ENCODE assay signal across 17 cellular contexts in genomic region chr1:94438692-94439276, GRCh38. TPM values are rescaled to one million over a fixed set of nuclear protein-coding genes. Genes with fewer than 3 reads are reported as not detected.
A peak's percentile ranks its signal among the peaks of the same experiment; 100 is the strongest.
DNase-seq lines count a peak whose midpoint lies in the region; ATAC-seq and TF ChIP-seq lines count a peak whose summit lies in the region.
"Had no signal": no experiment of that assay in that cellular context is flagged by ENCODE, and none has a peak within 500 bp of the region (broad histone marks: within the 10 kb centered on the region; RNA-seq: fewer than 3 reads in every experiment).

No MANE protein-coding gene starts in this region.

- no peak for TF ChIP-seq RAD21 in liver (IDR thresholded peaks at IDR 0.05)

- H3K9me3 Mint-ChIP-seq in activated naive CD4-positive, alpha-beta T cell treated with anti-CD3 and anti-CD28 coated beads, Interleukin-2, amount 10 ng/mL, durations not matched to agents 7 days and 5 days = peaks cover 20% of the 10 kb centered on the region

- H3K4me3 ChIP-seq in BJ (ENCODE audit: low read depth, low read length) (no peak overlapping the region), liver (ENCODE audit: low read depth in 1 of 3, low read length in 3 of 3) (no peak overlapping the region)
- H3K4me3 ChIP-seq: MG63 had no signal

- no peak for ATAC-seq in Right ventricle myocardium superior (ENCODE audit: poor library complexity)
- ATAC-seq: CD8-positive, alpha-beta T cell; esophagus mucosa had no signal

- no peak overlapping the region for H3K9ac ChIP-seq in liver (ENCODE audit: low read depth in 1 of 2, low read length in 2 of 2)

- H3K4me1 ChIP-seq in liver (ENCODE audit: control insufficient read depth in 4 of 4, insufficient read depth in 4 of 4, low read length in 3 of 4) = peaks cover 11 to 14% (median 11%) of the 10 kb centered on the region in 4 donors

- TF ChIP-seq CTCF in BJ (IDR thresholded peaks at IDR 0.05; ENCODE audit: insufficient read depth, low read depth, low read length) = no peak
- no peak for TF ChIP-seq CTCF in liver (IDR thresholded peaks at IDR 0.05; ENCODE audit: low read depth, low read length, missing input control)

- H3K27ac Mint-ChIP-seq in activated naive CD4-positive, alpha-beta T cell treated with anti-CD3 and anti-CD28 coated beads, Interleukin-2, amount 10 ng/mL, durations not matched to agents 7 days and 5 days = no peak overlapping the region
- H3K27ac Mint-ChIP-seq: activated naive CD4-positive, alpha-beta T cell treated with anti-CD3 and anti-CD28 coated beads, Interleukin-2, amount 50 U/mL, for 24 hours; activated T-cell treated with anti-CD3 and anti-CD28 coated beads, Interleukin-2, amount 50 U/mL, for 24 hours; CD8-positive, alpha-beta T cell had no signal

- no peak overlapping the region for H3K4me3 Mint-ChIP-seq in activated naive CD4-positive, alpha-beta T cell treated with anti-CD3 and anti-CD28 coated beads, Interleukin-2, amount 10 ng/mL, durations not matched to agents 7 days and 5 days
- H3K4me3 Mint-ChIP-seq: activated naive CD4-positive, alpha-beta T cell treated with anti-CD3 and anti-CD28 coated beads, Interleukin-2, amount 50 U/mL, for 24 hours; activated T-cell treated with anti-CD3 and anti-CD28 coated beads, Interleukin-2, amount 50 U/mL, for 24 hours; CD8-positive, alpha-beta T cell had no signal

- H3K27me3 Mint-ChIP-seq in activated naive CD4-positive, alpha-beta T cell treated with anti-CD3 and anti-CD28 coated beads, Interleukin-2, amount 10 ng/mL, durations not matched to agents 7 days and 5 days = no peaks in the 10 kb centered on the region
- H3K27me3 Mint-ChIP-seq: activated naive CD4-positive, alpha-beta T cell treated with anti-CD3 and anti-CD28 coated beads, Interleukin-2, amount 50 U/mL, for 24 hours; activated T-cell treated with anti-CD3 and anti-CD28 coated beads, Interleukin-2, amount 50 U/mL, for 24 hours had no signal

- H3K36me3 Mint-ChIP-seq in activated naive CD4-positive, alpha-beta T cell treated with anti-CD3 and anti-CD28 coated beads, Interleukin-2, amount 10 ng/mL, durations not matched to agents 7 days and 5 days = peaks cover 13% of the 10 kb centered on the region

- no peak overlapping the region for H3K27ac ChIP-seq in liver (ENCODE audit: low read depth in 1 of 2, low read length in 2 of 2)

- WGBS in liver = 71% methylated on average over 2 of the region's 2 CpGs

- POLR2A ChIA-PET in BJ (lab: Charles Lee) = no interaction called here

- CTCF ChIA-PET in BJ (lab: Yijun Ruan, JAX) = no interaction called here
- CTCF ChIA-PET in activated naive CD4-positive, alpha-beta T cell treated with anti-CD3 and anti-CD28 coated beads, Interleukin-2, amount 10 ng/mL, durations not matched to agents 7 days and 5 days (lab: Charles Lee) = no interaction called here

- H3K36me3 ChIP-seq in BJ (ENCODE audit: control insufficient read depth, insufficient read depth, low read length) = no peaks in the 10 kb centered on the region
- no peaks in the 10 kb centered on the region for H3K36me3 ChIP-seq in liver (ENCODE audit: control insufficient read depth in 4 of 4, insufficient read depth in 3 of 4, low read depth in 1 of 4, low read length in 3 of 4)

- H3K4me1 Mint-ChIP-seq in activated naive CD4-positive, alpha-beta T cell treated with anti-CD3 and anti-CD28 coated beads, Interleukin-2, amount 10 ng/mL, durations not matched to agents 7 days and 5 days = peaks cover 4% of the 10 kb centered on the region

- peak; percentile 23 for DNase-seq in BJ (ENCODE audit: low read depth)
- peak; percentile 37 for DNase-seq in LoVo (ENCODE audit: low spot score)
- peak; percentile 52 for DNase-seq in amniotic epithelial cell (ENCODE audit: low read depth)
- DNase-seq in activated naive CD4-positive, alpha-beta T cell treated with anti-CD3 and anti-CD28 coated beads, Interleukin-2, amount 10 ng/mL, durations not matched to agents 7 days and 5 days = no peak
- DNase-seq in Right ventricle myocardium superior = no peak
- no peak for DNase-seq in NCI-H2196 treated with DMSO at 0.1 percent for 48 hours (lab: John Stamatoyannopoulos, UW; ENCODE audit: unreplicated experiment)
- no peak for DNase-seq in SKM-1 treated with dmso at 0.1 percent for 144 hours (lab: John Stamatoyannopoulos, UW; ENCODE audit: unreplicated experiment)
- DNase-seq: activated T-cell treated with anti-CD3 and anti-CD28 coated beads, Interleukin-2, amount 50 U/mL, for 24 hours; CD8-positive, alpha-beta T cell; head of caudate nucleus; mesendoderm; MG63; NCI-H2081 treated with DMSO at 0.1 percent for 48 hours; retina had no signal

- H3K27me3 ChIP-seq in BJ (ENCODE audit: control insufficient read depth, insufficient read depth, low read length) = no peaks in the 10 kb centered on the region
- no peaks in the 10 kb centered on the region for H3K27me3 ChIP-seq in liver (ENCODE audit: control insufficient read depth in 4 of 4, insufficient read depth in 4 of 4, low read length in 3 of 4)
- H3K27me3 ChIP-seq: MG63 had no signal

- intact Hi-C loops in Right ventricle myocardium superior (cut with DNase I) = no loop called here

- H3K9me3 ChIP-seq in liver (ENCODE audit: control insufficient read depth in 4 of 4, low read length in 3 of 4) = peaks cover 0 to 5% (median under 1%) of the 10 kb centered on the region in 4 donors

TF ChIP-seq in liver, 16 proteins besides CTCF, POLR2A, EP300 and RAD21:
- peak; percentile 34 to 60 for TF ChIP-seq HNF4A (conservative IDR thresholded peaks at IDR 0.05)
- TF ChIP-seq RXRA (IDR thresholded peaks at IDR 0.05) = peak in 1 of 2 donors; percentile 8
- no peak for TF ChIP-seq NR2F2 (IDR thresholded peaks at IDR 0.05)
- TF ChIP-seq SP1 (IDR thresholded peaks at IDR 0.05) = peak; percentile 16

RNA-seq across cellular contexts. Expression of gene ABCD3, which starts 20.6 kb away (rescaled TPM):
- polyA plus RNA-seq in BJ (2011; rRNA removed) (7.3 and 17.7 TPM in 2 replicates), liver (10 to 100 TPM; 49.2 to 53.4 TPM)
- 9.1 and 15.5 TPM in 2 replicates for polyA minus RNA-seq in BJ (2011; rRNA and poly(A)+ RNA removed)
- total RNA-seq in liver (100 to 1,000 TPM in 1 of 2 donors, 10 to 100 TPM in 1; 71.6 to 133 TPM), Right ventricle myocardium superior (65.7 TPM)

Comparison
In these comparisons a context has a peak if more than half of its experiments do, and no peak if none do; other contexts are left out.
1. DNase-seq: peak in BJ (single experiment), LoVo (single experiment) and amniotic epithelial cell (single experiment); none in activated naive CD4-positive, alpha-beta T cell treated with anti-CD3 and anti-CD28 coated beads, Interleukin-2, amount 10 ng/mL, durations not matched to agents 7 days and 5 days (single experiment), Right ventricle myocardium superior (single experiment), NCI-H2196 treated with DMSO at 0.1 percent for 48 hours (single experiment) and SKM-1 treated with dmso at 0.1 percent for 144 hours (single experiment).